ENCODE assay signal across 20 cellular contexts in genomic region chr11:62775646-62776045, GRCh38. TPM values are rescaled to one million over a fixed set of nuclear protein-coding genes. Genes with fewer than 3 reads are reported as not detected.
DNase-seq lines count a peak whose midpoint lies in the region; ATAC-seq, FAIRE-seq and TF ChIP-seq lines count a peak whose summit lies in the region.
"Had no signal": no experiment of that assay in that cellular context is flagged by ENCODE, and none has a peak within 500 bp of the region (broad histone marks: within the 10 kb centered on the region; RNA-seq: fewer than 3 reads in every experiment).

No MANE protein-coding gene starts in this region.

- H3K27me3 ChIP-seq in HL-60 (ENCODE audit: insufficient read depth, poor library complexity, severe bottlenecking) (no peaks in the 10 kb centered on the region), endodermal cell (ENCODE audit: control insufficient read depth, insufficient read depth, low read length, poor library complexity, severe bottlenecking) (no peaks in the 10 kb centered on the region)

- no peak overlapping the region for H3K4me3 Mint-ChIP-seq in natural killer cell treated with Interleukin-12 subunit alpha and Interleukin-12 subunit beta and Interleukin-15 and Interleukin-18, amount 100 ng/mL, for 72 hours
- H3K4me3 Mint-ChIP-seq in natural killer cell = no peak overlapping the region
- no peak overlapping the region for H3K4me3 Mint-ChIP-seq in endodermal cell
- H3K4me3 Mint-ChIP-seq in stimulated activated memory B cell treated with anti-CD40 and anti-IgM and Interleukin-4, amounts not matched to agents 10 μg/mL and 1 μg/mL and 100 μg/mL, for 72 hours = no peak overlapping the region

- H3K27ac ChIP-seq in HL-60 (replicated peaks) (peak overlapping the region; percentile 51; the same call in 1 of the 2 replicates), endodermal cell (ENCODE audit: low read depth, low read length) (no peak overlapping the region)
- H3K27ac ChIP-seq: SK-N-MC had no signal

- no peaks in the 10 kb centered on the region for H3K4me1 ChIP-seq in endodermal cell (ENCODE audit: control insufficient read depth, insufficient read depth, low read length)

- no peaks in the 10 kb centered on the region for H3K36me3 Mint-ChIP-seq in natural killer cell treated with Interleukin-12 subunit alpha and Interleukin-12 subunit beta and Interleukin-15 and Interleukin-18, amount 100 ng/mL, for 72 hours
- no peaks in the 10 kb centered on the region for H3K36me3 Mint-ChIP-seq in natural killer cell
- peaks cover 53% of the 10 kb centered on the region for H3K36me3 Mint-ChIP-seq in endodermal cell (ENCODE audit: low read depth)
- peaks cover 37% of the 10 kb centered on the region for H3K36me3 Mint-ChIP-seq in stimulated activated memory B cell treated with anti-CD40 and anti-IgM and Interleukin-4, amounts not matched to agents 10 μg/mL and 1 μg/mL and 100 μg/mL, for 72 hours

- no peaks in the 10 kb centered on the region for H3K9me3 ChIP-seq in endodermal cell (ENCODE audit: control insufficient read depth, low read length)

- peaks cover 13 to 14% of the 10 kb centered on the region in 2 donors for H3K4me1 Mint-ChIP-seq in natural killer cell treated with Interleukin-12 subunit alpha and Interleukin-12 subunit beta and Interleukin-15 and Interleukin-18, amount 100 ng/mL, for 72 hours (ENCODE audit: low read depth in 2 of 2)
- peaks cover 14 to 18% of the 10 kb centered on the region in 2 donors for H3K4me1 Mint-ChIP-seq in natural killer cell
- peaks cover 7% of the 10 kb centered on the region for H3K4me1 Mint-ChIP-seq in endodermal cell
- H3K4me1 Mint-ChIP-seq in stimulated activated memory B cell treated with anti-CD40 and anti-IgM and Interleukin-4, amounts not matched to agents 10 μg/mL and 1 μg/mL and 100 μg/mL, for 72 hours = peaks cover 24% of the 10 kb centered on the region

- no peaks in the 10 kb centered on the region for H3K27me3 Mint-ChIP-seq in natural killer cell treated with Interleukin-12 subunit alpha and Interleukin-12 subunit beta and Interleukin-15 and Interleukin-18, amount 100 ng/mL, for 72 hours
- H3K27me3 Mint-ChIP-seq in natural killer cell (ENCODE audit: low read depth in 2 of 2) (no peaks in the 10 kb centered on the region), endodermal cell (ENCODE audit: insufficient read depth) (no peaks in the 10 kb centered on the region)
- no peaks in the 10 kb centered on the region for H3K27me3 Mint-ChIP-seq in stimulated activated memory B cell treated with anti-CD40 and anti-IgM and Interleukin-4, amounts not matched to agents 10 μg/mL and 1 μg/mL and 100 μg/mL, for 72 hours

- no peak overlapping the region for H3K9ac ChIP-seq in endodermal cell (ENCODE audit: extremely low read depth, low read length, poor library complexity, severe bottlenecking)

- no peak for ATAC-seq in natural killer cell treated with Interleukin-12 subunit alpha and Interleukin-12 subunit beta and Interleukin-15 and Interleukin-18, amount 100 ng/mL, for 72 hours
- ATAC-seq in natural killer cell = no peak
- no peak for ATAC-seq in stimulated activated memory B cell treated with anti-CD40 and anti-IgM and Interleukin-4, amounts not matched to agents 10 μg/mL and 1 μg/mL and 100 μg/mL, for 72 hours
- no peak for ATAC-seq in GM21381 (IDR thresholded peaks at IDR 0.05; ENCODE audit: unreplicated experiment)

- peak overlapping the region in 1 of 2 donors; percentile 39 for H3K27ac Mint-ChIP-seq in natural killer cell treated with Interleukin-12 subunit alpha and Interleukin-12 subunit beta and Interleukin-15 and Interleukin-18, amount 100 ng/mL, for 72 hours
- peak overlapping the region in 1 of 2 donors; percentile 40 for H3K27ac Mint-ChIP-seq in natural killer cell
- H3K27ac Mint-ChIP-seq in endodermal cell = peak overlapping the region; percentile 26
- peak overlapping the region; percentile 32 for H3K27ac Mint-ChIP-seq in stimulated activated memory B cell treated with anti-CD40 and anti-IgM and Interleukin-4, amounts not matched to agents 10 μg/mL and 1 μg/mL and 100 μg/mL, for 72 hours

- DNase-seq in natural killer cell treated with Interleukin-12 subunit alpha and Interleukin-12 subunit beta and Interleukin-15 and Interleukin-18, amount 100 ng/mL, for 72 hours (ENCODE audit: low spot score) = peak; percentile 56
- no peak for DNase-seq in natural killer cell
- no peak for DNase-seq in HL-60 (ENCODE audit: low read depth in 1 of 2, low spot score in 1 of 2)
- no peak for DNase-seq in endodermal cell
- no peak for DNase-seq in hippocampal formation (lab: John Stamatoyannopoulos, UW)
- DNase-seq in RCC 7860 (ENCODE audit: low spot score) = no peak
- DNase-seq: ACHN, COR-L47, DMS153, NCI-H1694 treated with DMSO at 0.1 percent for 48 hours, NCI-H2107, NCI-H510A treated with DMSO at 0.1 percent for 48 hours, NCI-H82, OCI-M1, SHP77 had no signal

- H3K9me3 Mint-ChIP-seq in natural killer cell treated with Interleukin-12 subunit alpha and Interleukin-12 subunit beta and Interleukin-15 and Interleukin-18, amount 100 ng/mL, for 72 hours = no peaks in the 10 kb centered on the region
- H3K9me3 Mint-ChIP-seq in natural killer cell (no peaks in the 10 kb centered on the region), endodermal cell (no peaks in the 10 kb centered on the region)
- H3K9me3 Mint-ChIP-seq in stimulated activated memory B cell treated with anti-CD40 and anti-IgM and Interleukin-4, amounts not matched to agents 10 μg/mL and 1 μg/mL and 100 μg/mL, for 72 hours = no peaks in the 10 kb centered on the region

- H3K4me3 ChIP-seq in HL-60 (replicated peaks; ENCODE audit: insufficient read depth, low read length) (no peak overlapping the region), endodermal cell (ENCODE audit: low read length) (no peak overlapping the region)
- H3K4me3 ChIP-seq: SK-N-MC had no signal

- FAIRE-seq in RCC 7860 (lab: Jason Lieb, UNC) = no peak
- FAIRE-seq: GM12892, GM18507 had no signal

- TF ChIP-seq CTCF in natural killer cell (IDR thresholded peaks at IDR 0.05) = no peak
- TF ChIP-seq CTCF in HL-60 (IDR thresholded peaks at IDR 0.05; ENCODE audit: insufficient read depth, low read length) = no peak
- no peak for TF ChIP-seq CTCF in endodermal cell (conservative IDR thresholded peaks at IDR 0.05)

- intact Hi-C loops in natural killer cell (cut with micrococcal nuclease) = no loop called here

- WGBS in endodermal cell (ENCODE audit: insufficient coverage in 1 of 2, insufficient read length in 1 of 2), 2 experiments = 94 to 99% methylated on average over 13 to 17 of the region's 17 CpGs

- peaks cover 32% of the 10 kb centered on the region for H3K36me3 ChIP-seq in endodermal cell (ENCODE audit: control insufficient read depth, insufficient read depth, low read length)

RNA-seq across cellular contexts. Expression of gene TAF6L, which starts 4.5 kb away (rescaled TPM):
- 10 to 100 TPM; 13.9 to 34.1 TPM for total RNA-seq in natural killer cell treated with Interleukin-12 subunit alpha and Interleukin-12 subunit beta and Interleukin-15 and Interleukin-18, amount 100 ng/mL, for 72 hours
- 10 to 100 TPM; 18.4 to 20.3 (median 18.8) TPM for total RNA-seq in natural killer cell
- 10 to 100 TPM; 37.4 to 41.7 TPM for total RNA-seq in endodermal cell
- polyA plus RNA-seq in endodermal cell (2013, experiment 1 of 2) = 31.8 TPM
- 29.4 TPM for polyA plus RNA-seq in endodermal cell (2013, experiment 2 of 2)

RNA-seq across cellular contexts. Expression of gene TMEM179B, which starts 11.6 kb away (rescaled TPM):
- 10 to 100 TPM; 30.5 to 31.1 TPM for total RNA-seq in natural killer cell treated with Interleukin-12 subunit alpha and Interleukin-12 subunit beta and Interleukin-15 and Interleukin-18, amount 100 ng/mL, for 72 hours
- 10 to 100 TPM; 33.7 to 41.1 (median 36.3) TPM for total RNA-seq in natural killer cell
- 10 to 100 TPM; 31.0 TPM for total RNA-seq in endodermal cell
- polyA plus RNA-seq in endodermal cell (2013, experiment 1 of 2) = 38.9 TPM
- polyA plus RNA-seq in endodermal cell (2013, experiment 2 of 2) = 28.8 TPM

RNA-seq across cellular contexts. Expression of gene POLR2G, which starts 14.3 kb away (rescaled TPM):
- total RNA-seq in natural killer cell treated with Interleukin-12 subunit alpha and Interleukin-12 subunit beta and Interleukin-15 and Interleukin-18, amount 100 ng/mL, for 72 hours = 100 to 1,000 TPM in 1 of 2 donors, 10 to 100 TPM in 1; 93.3 to 127 TPM
- 100 to 1,000 TPM; 110 to 120 (median 119) TPM for total RNA-seq in natural killer cell
- 100 to 1,000 TPM; 107 to 137 TPM for total RNA-seq in endodermal cell
- polyA plus RNA-seq in endodermal cell (2013, experiment 1 of 2) = 134 TPM
- polyA plus RNA-seq in endodermal cell (2013, experiment 2 of 2) = 125 TPM

RNA-seq across cellular contexts. Expression of gene TMEM223, which starts 16.2 kb away (rescaled TPM):
- 10 to 100 TPM; 13.0 to 20.1 TPM for total RNA-seq in natural killer cell treated with Interleukin-12 subunit alpha and Interleukin-12 subunit beta and Interleukin-15 and Interleukin-18, amount 100 ng/mL, for 72 hours
- total RNA-seq in natural killer cell = 10 to 100 TPM in 1 of 3 donors, 1 to 10 TPM in 2; 4.8 to 10.0 (median 5.0) TPM
- 10 to 100 TPM; 18.4 to 21.0 TPM for total RNA-seq in endodermal cell
- 19.9 TPM for polyA plus RNA-seq in endodermal cell (2013, experiment 1 of 2)
- 19.4 TPM for polyA plus RNA-seq in endodermal cell (2013, experiment 2 of 2)

RNA-seq across cellular contexts. Expression of gene ZBTB3, which starts 21.7 kb away (rescaled TPM):
- total RNA-seq in natural killer cell treated with Interleukin-12 subunit alpha and Interleukin-12 subunit beta and Interleukin-15 and Interleukin-18, amount 100 ng/mL, for 72 hours = 1 to 10 TPM; 6.5 to 8.1 TPM
- 1 to 10 TPM; 5.4 to 9.6 (median 8.8) TPM for total RNA-seq in natural killer cell
- total RNA-seq in endodermal cell = 10 to 100 TPM; 16.9 to 33.8 TPM
- 8.0 TPM for polyA plus RNA-seq in endodermal cell (2013, experiment 1 of 2)
- 8.0 TPM for polyA plus RNA-seq in endodermal cell (2013, experiment 2 of 2)
